In the genomic region with DNA sequence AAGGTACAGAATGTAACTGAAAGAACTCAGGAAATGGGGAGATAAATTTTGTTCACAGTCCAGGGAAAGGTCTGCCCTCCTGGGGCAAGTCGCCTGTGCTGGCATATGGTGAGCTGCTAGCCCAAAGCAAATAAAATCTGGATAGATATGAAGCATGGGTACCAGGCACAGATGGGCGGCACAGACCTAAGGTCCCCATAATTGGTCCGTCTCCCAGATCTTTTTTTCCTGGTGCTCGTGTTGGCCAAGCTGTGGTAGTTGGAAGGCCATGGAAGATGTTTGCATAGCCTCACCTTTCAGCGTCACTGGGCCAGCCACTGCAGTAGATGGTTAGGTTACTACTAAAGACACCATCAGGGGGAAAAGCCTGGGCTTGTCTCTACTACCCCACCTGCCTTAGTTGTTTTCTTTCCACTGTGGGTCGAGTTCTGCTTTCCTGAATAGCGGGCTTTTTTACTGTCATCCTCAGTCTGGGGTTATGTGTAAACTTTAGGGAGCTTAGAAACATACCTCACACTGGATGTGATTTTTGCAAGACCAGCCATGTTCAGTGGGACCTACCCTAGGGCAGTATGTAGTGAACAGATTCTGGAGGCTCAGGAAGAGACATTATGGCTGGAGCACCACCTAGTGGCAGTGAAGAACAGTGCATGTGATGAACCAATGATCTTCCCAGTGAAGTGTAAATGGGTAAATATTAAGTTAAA, we compare ENCODE assay signal across 8 cellular contexts.
DNase-seq lines count a peak whose midpoint lies in the region; ATAC-seq and TF ChIP-seq lines count a peak whose summit lies in the region.

No MANE protein-coding gene starts in this region.

- DNase-seq in GDM1 (lab: John Stamatoyannopoulos, UW) (peak; percentile 54), LoVo (ENCODE audit: low spot score) (peak; percentile 77), germinal center (ENCODE audit: low spot score) (peak; percentile 77), pons (ENCODE audit: low spot score) (peak; percentile 91)
- peak; percentile 63 for DNase-seq in activated naive CD4-positive, alpha-beta T cell treated with anti-CD3 and anti-CD28 coated beads, Interleukin-2, amount 50 U/mL, for 16 hours

- ATAC-seq in GM21737 (IDR thresholded peaks at IDR 0.05; ENCODE audit: unreplicated experiment) (peak; percentile 55), SK-N-SH treated with all-trans-retinoic acid at 6 μM for 48 hours (peak; percentile 98), HG03045 (IDR thresholded peaks at IDR 0.05; ENCODE audit: unreplicated experiment) (no peak)

TF ChIP-seq in SK-N-SH treated with all-trans-retinoic acid at 6 μM for 48 hours, 23 proteins besides CTCF, POLR2A, EP300 and RAD21:
- TF ChIP-seq PPARA (CRISPR knock-in tag; IDR thresholded peaks at IDR 0.05; ENCODE audit: borderline replicate concordance) (no peak), CREB5 (CRISPR knock-in tag; IDR thresholded peaks at IDR 0.05; ENCODE audit: low read depth) (no peak), CSDC2 (CRISPR knock-in tag; IDR thresholded peaks at IDR 0.05) (no peak), GLIS3 (CRISPR knock-in tag; IDR thresholded peaks at IDR 0.05) (no peak), RARB (CRISPR knock-in tag; IDR thresholded peaks at IDR 0.05) (no peak), BACH2 (CRISPR knock-in tag; IDR thresholded peaks at IDR 0.05; ENCODE audit: borderline replicate concordance) (no peak), ZNF70 (CRISPR knock-in tag; IDR thresholded peaks at IDR 0.05) (no peak), ARNTL (CRISPR knock-in tag; IDR thresholded peaks at IDR 0.05; ENCODE audit: borderline replicate concordance, low read depth) (no peak), ESRRG (CRISPR knock-in tag; IDR thresholded peaks at IDR 0.05) (no peak), ZFP3 (CRISPR knock-in tag; IDR thresholded peaks at IDR 0.05) (no peak), ZC3H10 (CRISPR knock-in tag; IDR thresholded peaks at IDR 0.05) (no peak), ZNF565 (CRISPR knock-in tag; conservative IDR thresholded peaks at IDR 0.05; ENCODE audit: low read depth) (no peak), POU6F1 (CRISPR knock-in tag; IDR thresholded peaks at IDR 0.05; ENCODE audit: borderline replicate concordance, low read depth) (no peak), TOX (CRISPR knock-in tag; IDR thresholded peaks at IDR 0.05; ENCODE audit: borderline replicate concordance) (no peak), OSR1 (CRISPR knock-in tag; IDR thresholded peaks at IDR 0.05) (no peak), ZNF8 (CRISPR knock-in tag; IDR thresholded peaks at IDR 0.05) (no peak)
- TF ChIP-seq, protein P1, sequence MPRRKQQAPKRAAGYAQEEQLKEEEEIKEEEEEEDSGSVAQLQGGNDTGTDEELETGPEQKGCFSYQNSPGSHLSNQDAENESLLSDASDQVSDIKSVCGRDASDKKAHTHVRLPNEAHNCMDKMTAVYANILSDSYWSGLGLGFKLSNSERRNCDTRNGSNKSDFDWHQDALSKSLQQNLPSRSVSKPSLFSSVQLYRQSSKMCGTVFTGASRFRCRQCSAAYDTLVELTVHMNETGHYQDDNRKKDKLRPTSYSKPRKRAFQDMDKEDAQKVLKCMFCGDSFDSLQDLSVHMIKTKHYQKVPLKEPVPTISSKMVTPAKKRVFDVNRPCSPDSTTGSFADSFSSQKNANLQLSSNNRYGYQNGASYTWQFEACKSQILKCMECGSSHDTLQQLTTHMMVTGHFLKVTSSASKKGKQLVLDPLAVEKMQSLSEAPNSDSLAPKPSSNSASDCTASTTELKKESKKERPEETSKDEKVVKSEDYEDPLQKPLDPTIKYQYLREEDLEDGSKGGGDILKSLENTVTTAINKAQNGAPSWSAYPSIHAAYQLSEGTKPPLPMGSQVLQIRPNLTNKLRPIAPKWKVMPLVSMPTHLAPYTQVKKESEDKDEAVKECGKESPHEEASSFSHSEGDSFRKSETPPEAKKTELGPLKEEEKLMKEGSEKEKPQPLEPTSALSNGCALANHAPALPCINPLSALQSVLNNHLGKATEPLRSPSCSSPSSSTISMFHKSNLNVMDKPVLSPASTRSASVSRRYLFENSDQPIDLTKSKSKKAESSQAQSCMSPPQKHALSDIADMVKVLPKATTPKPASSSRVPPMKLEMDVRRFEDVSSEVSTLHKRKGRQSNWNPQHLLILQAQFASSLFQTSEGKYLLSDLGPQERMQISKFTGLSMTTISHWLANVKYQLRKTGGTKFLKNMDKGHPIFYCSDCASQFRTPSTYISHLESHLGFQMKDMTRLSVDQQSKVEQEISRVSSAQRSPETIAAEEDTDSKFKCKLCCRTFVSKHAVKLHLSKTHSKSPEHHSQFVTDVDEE (CRISPR knock-in tag; IDR thresholded peaks at IDR 0.05) = no peak
